Comparison of ENCODE assay signal across 3 cellular contexts in the genomic region with DNA sequence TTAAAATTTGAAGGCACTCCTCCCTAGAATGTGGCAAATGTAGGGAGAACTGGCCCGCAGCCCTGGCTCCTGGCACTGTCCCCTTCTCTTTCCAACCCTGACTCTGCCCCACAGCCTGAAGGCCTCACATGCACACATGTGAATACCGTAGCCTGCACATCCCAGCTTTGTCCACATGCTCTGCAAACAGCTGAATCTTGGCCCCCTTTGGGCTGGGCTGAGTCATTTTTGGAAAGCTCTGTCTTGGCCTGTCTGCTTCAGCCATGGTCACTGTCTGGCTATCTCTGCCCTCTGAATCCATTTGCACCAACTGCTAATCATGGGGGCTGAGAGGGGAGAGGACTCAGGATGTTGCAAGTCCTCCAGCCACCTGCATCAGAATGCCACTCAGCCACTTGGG.
TF ChIP-seq lines count a peak whose summit lies in the region.

No MANE protein-coding gene starts in this region.

TF ChIP-seq in SK-N-SH treated with all-trans-retinoic acid at 6 μM for 48 hours, 23 proteins besides CTCF, POLR2A, EP300 and RAD21:
- no peak for TF ChIP-seq ZFP30 (CRISPR knock-in tag; IDR thresholded peaks at IDR 0.05)
- TF ChIP-seq, protein P1, sequence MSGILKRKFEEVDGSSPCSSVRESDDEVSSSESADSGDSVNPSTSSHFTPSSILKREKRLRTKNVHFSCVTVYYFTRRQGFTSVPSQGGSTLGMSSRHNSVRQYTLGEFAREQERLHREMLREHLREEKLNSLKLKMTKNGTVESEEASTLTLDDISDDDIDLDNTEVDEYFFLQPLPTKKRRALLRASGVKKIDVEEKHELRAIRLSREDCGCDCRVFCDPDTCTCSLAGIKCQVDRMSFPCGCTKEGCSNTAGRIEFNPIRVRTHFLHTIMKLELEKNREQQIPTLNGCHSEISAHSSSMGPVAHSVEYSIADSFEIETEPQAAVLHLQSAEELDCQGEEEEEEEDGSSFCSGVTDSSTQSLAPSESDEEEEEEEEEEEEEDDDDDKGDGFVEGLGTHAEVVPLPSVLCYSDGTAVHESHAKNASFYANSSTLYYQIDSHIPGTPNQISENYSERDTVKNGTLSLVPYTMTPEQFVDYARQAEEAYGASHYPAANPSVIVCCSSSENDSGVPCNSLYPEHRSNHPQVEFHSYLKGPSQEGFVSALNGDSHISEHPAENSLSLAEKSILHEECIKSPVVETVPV (CRISPR knock-in tag; IDR thresholded peaks at IDR 0.05): no peak
- TF ChIP-seq ARNTL (CRISPR knock-in tag; IDR thresholded peaks at IDR 0.05; ENCODE audit: borderline replicate concordance, low read depth): no peak

TF ChIP-seq in SK-N-SH, 30 proteins besides CTCF, POLR2A, EP300 and RAD21:
- TF ChIP-seq MXI1 (IDR thresholded peaks at IDR 0.05; ENCODE audit: low read depth, low read length): no peak
- TF ChIP-seq, protein P2, sequence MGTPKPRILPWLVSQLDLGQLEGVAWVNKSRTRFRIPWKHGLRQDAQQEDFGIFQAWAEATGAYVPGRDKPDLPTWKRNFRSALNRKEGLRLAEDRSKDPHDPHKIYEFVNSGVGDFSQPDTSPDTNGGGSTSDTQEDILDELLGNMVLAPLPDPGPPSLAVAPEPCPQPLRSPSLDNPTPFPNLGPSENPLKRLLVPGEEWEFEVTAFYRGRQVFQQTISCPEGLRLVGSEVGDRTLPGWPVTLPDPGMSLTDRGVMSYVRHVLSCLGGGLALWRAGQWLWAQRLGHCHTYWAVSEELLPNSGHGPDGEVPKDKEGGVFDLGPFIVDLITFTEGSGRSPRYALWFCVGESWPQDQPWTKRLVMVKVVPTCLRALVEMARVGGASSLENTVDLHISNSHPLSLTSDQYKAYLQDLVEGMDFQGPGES (IDR thresholded peaks at IDR 0.05; ENCODE audit: low read depth, low read length): no peak
- TF ChIP-seq, protein P3, sequence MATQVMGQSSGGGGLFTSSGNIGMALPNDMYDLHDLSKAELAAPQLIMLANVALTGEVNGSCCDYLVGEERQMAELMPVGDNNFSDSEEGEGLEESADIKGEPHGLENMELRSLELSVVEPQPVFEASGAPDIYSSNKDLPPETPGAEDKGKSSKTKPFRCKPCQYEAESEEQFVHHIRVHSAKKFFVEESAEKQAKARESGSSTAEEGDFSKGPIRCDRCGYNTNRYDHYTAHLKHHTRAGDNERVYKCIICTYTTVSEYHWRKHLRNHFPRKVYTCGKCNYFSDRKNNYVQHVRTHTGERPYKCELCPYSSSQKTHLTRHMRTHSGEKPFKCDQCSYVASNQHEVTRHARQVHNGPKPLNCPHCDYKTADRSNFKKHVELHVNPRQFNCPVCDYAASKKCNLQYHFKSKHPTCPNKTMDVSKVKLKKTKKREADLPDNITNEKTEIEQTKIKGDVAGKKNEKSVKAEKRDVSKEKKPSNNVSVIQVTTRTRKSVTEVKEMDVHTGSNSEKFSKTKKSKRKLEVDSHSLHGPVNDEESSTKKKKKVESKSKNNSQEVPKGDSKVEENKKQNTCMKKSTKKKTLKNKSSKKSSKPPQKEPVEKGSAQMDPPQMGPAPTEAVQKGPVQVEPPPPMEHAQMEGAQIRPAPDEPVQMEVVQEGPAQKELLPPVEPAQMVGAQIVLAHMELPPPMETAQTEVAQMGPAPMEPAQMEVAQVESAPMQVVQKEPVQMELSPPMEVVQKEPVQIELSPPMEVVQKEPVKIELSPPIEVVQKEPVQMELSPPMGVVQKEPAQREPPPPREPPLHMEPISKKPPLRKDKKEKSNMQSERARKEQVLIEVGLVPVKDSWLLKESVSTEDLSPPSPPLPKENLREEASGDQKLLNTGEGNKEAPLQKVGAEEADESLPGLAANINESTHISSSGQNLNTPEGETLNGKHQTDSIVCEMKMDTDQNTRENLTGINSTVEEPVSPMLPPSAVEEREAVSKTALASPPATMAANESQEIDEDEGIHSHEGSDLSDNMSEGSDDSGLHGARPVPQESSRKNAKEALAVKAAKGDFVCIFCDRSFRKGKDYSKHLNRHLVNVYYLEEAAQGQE (IDR thresholded peaks at IDR 0.05; ENCODE audit: low read depth, low read length): no peak

TF ChIP-seq in HCT116, 20 proteins besides CTCF, POLR2A, EP300 and RAD21:
- TF ChIP-seq EZH2phosphoT487 (IDR thresholded peaks at IDR 0.05; ENCODE audit: borderline replicate concordance): no peak
- TF ChIP-seq CBX3 (IDR thresholded peaks at IDR 0.05; ENCODE audit: low read depth): no peak
- TF ChIP-seq FOSL1 (IDR thresholded peaks at IDR 0.05; ENCODE audit: low read depth): no peak
- TF ChIP-seq TCF7L2 (IDR thresholded peaks at IDR 0.05; ENCODE audit: borderline replicate concordance, extremely low read depth, insufficient read depth, insufficient read length): no peak
- no peak for TF ChIP-seq CEBPB (IDR thresholded peaks at IDR 0.05; ENCODE audit: low read depth)
- no peak for TF ChIP-seq ELF1 (IDR thresholded peaks at IDR 0.05; ENCODE audit: borderline replicate concordance, low read depth)
- no peak for TF ChIP-seq MAX (IDR thresholded peaks at IDR 0.05)
- no peak for TF ChIP-seq ZNF274 (IDR thresholded peaks at IDR 0.05; ENCODE audit: low read depth, low read length)
- TF ChIP-seq JUND (IDR thresholded peaks at IDR 0.05): no peak
- TF ChIP-seq EGR1 (IDR thresholded peaks at IDR 0.05; ENCODE audit: low read depth): no peak
